In genomic region chr12:116922194-116922897, GRCh38 we compare ENCODE assay signal across 10 cellular contexts. TPM values are rescaled to one million over a fixed set of nuclear protein-coding genes. Genes with fewer than 3 reads are reported as not detected.
A peak's percentile ranks its signal among the peaks of the same experiment; 100 is the strongest.
DNase-seq lines count a peak whose midpoint lies in the region; ATAC-seq, FAIRE-seq and TF ChIP-seq lines count a peak whose summit lies in the region.
"Had no signal": no experiment of that assay in that cellular context is flagged by ENCODE, and none has a peak within 500 bp of the region (broad histone marks: within the 10 kb centered on the region; RNA-seq: fewer than 3 reads in every experiment).

No MANE protein-coding gene starts in this region.

- no peaks in the 10 kb centered on the region for H3K27me3 ChIP-seq in PC-3 (ENCODE audit: low read length)

- no peak overlapping the region for H3K4me3 ChIP-seq in PC-3 (ENCODE audit: low read length)

- intact Hi-C loops in PC-3 (cut with micrococcal nuclease): no loop called here

- ATAC-seq in GM19455 (IDR thresholded peaks at IDR 0.05; ENCODE audit: unreplicated experiment) (peak; percentile 67), HG03108 (IDR thresholded peaks at IDR 0.05; ENCODE audit: unreplicated experiment) (peak; percentile 47), PC-3 (no peak)

- H3K9me3 Mint-ChIP-seq in activated naive CD8-positive, alpha-beta T cell (ENCODE audit: low read depth): no peaks in the 10 kb centered on the region

- H3K4me1 ChIP-seq in PC-3 (ENCODE audit: insufficient read depth, low read length): peaks cover 46% of the 10 kb centered on the region

- peaks cover 79% of the 10 kb centered on the region for H3K4me1 Mint-ChIP-seq in activated naive CD8-positive, alpha-beta T cell (ENCODE audit: low read depth)

- no TSS peak for BruUV-seq in PC-3 (replicated peaks; lab: Mats Ljungman, UMichigan)

- in situ Hi-C loops in GM13976 (cut with MboI; ENCODE audit: low sequenced_read_pairs, unreplicated experiment): no loop called here

- no peak overlapping the region for H3K9ac ChIP-seq in PC-3 (ENCODE audit: low read length)

- DNase-seq in GM13976 (ENCODE audit: low spot score): peak; percentile 51
- no peak for DNase-seq in PC-3
- DNase-seq in RCC 7860 (ENCODE audit: low spot score): no peak
- no peak for DNase-seq in activated CD8-positive, alpha-beta memory T cell treated with anti-CD3 and anti-CD28 coated beads, Interleukin-2, amount 50 U/mL, for 48 hours
- DNase-seq in NCI-H774 (lab: John Stamatoyannopoulos, UW): no peak

- 0 out of 2 replicates have a peak, but pooled peaks cover 2% of the 10 kb centered on the region for H4K20me1 ChIP-seq in PC-3 (ENCODE audit: low read length)

- peaks cover 6% of the 10 kb centered on the region; the same call in 1 of the 2 replicates for H3K36me3 ChIP-seq in PC-3 (ENCODE audit: low read depth, low read length)

- no peaks in the 10 kb centered on the region for H3K27me3 Mint-ChIP-seq in activated naive CD8-positive, alpha-beta T cell

- TF ChIP-seq CTCF in GM13976 (IDR thresholded peaks at IDR 0.05; ENCODE audit: borderline replicate concordance, control extremely low read depth, extremely low read depth, insufficient read depth, missing control alignments) (no peak), PC-3 (conservative IDR thresholded peaks at IDR 0.05; ENCODE audit: low read depth, low read length) (no peak)

- H3K36me3 Mint-ChIP-seq in activated naive CD8-positive, alpha-beta T cell: peaks cover 14% of the 10 kb centered on the region

- CTCF ChIA-PET in PC-3 (lab: Charles Lee): no interaction called here

- peak overlapping the region; percentile 81 for H3K27ac Mint-ChIP-seq in activated naive CD8-positive, alpha-beta T cell

- H3F3A ChIP-seq in PC-3 (ENCODE audit: low read length, unreplicated experiment): peaks cover 9% of the 10 kb centered on the region

- no peaks in the 10 kb centered on the region for H3K9me3 ChIP-seq in PC-3 (ENCODE audit: low read length)

- FAIRE-seq in RCC 7860 (lab: Jason Lieb, UNC): no peak
- FAIRE-seq: frontal cortex had no signal

- no peak overlapping the region for H2AFZ ChIP-seq in PC-3 (ENCODE audit: low read length)

- H3K9me2 ChIP-seq in PC-3 (replicated peaks; ENCODE audit: low read length): no peaks in the 10 kb centered on the region

- H3K27ac ChIP-seq in PC-3 (ENCODE audit: low read length): no peak overlapping the region
- H3K27ac ChIP-seq: RWPE1 had no signal

- peaks cover 68% of the 10 kb centered on the region for H3K79me2 ChIP-seq in PC-3 (ENCODE audit: low read length)

- POLR2A ChIA-PET in PC-3 (lab: Charles Lee; ENCODE audit: unreplicated experiment): no interaction called here

- peak overlapping the region; percentile 66 for H3K4me3 Mint-ChIP-seq in activated naive CD8-positive, alpha-beta T cell

- H3K4me2 ChIP-seq in PC-3 (ENCODE audit: low read length): no peak overlapping the region

RNA-seq across cellular contexts. Expression of gene FBXW8, which starts 11.6 kb away (rescaled TPM):
- 12.1 and 20.7 TPM in 2 replicates for total RNA-seq in PC-3 (2014; rRNA removed)

RNA-seq across cellular contexts. Expression of gene HRK, which starts 41.1 kb away (rescaled TPM):
- total RNA-seq in PC-3 (2014; rRNA removed): 0.33 and 0.58 TPM in 2 replicates
